12 cellular contexts compared by ENCODE assay signal in genomic region chr4:120443111-120443510, GRCh38.
"Had no signal": no experiment of that assay in that cellular context is flagged by ENCODE, and none has a peak within 500 bp of the region (broad histone marks: within the 10 kb centered on the region; RNA-seq: fewer than 3 reads in every experiment).

No MANE protein-coding gene starts in this region.

- DNase-seq: activated CD4-positive, alpha-beta memory T cell treated with anti-CD3 and anti-CD28 coated beads for 36 hours; activated CD4-positive, CD25-positive, alpha-beta regulatory T cell treated with anti-CD3 and anti-CD28 coated beads, Interleukin-2, amount 50 U/mL, for 72 hours; activated gamma-delta T cell; activated naive CD8-positive, alpha-beta T cell treated with anti-CD3 and anti-CD28 coated beads for 36 hours; activated T-cell treated with anti-CD3 and anti-CD28 coated beads, Interleukin-2, amount 50 U/mL, for 48 hours; central memory CD4-positive, alpha-beta T cell; effector memory CD8-positive, alpha-beta T cell; gastrocnemius medialis; ovary; SW 1271; tibial artery had no signal

- H3K9me3 ChIP-seq: gastrocnemius medialis, ovary, tibial artery had no signal

- H3K27ac ChIP-seq: gastrocnemius medialis, ovary, skin epidermis, tibial artery had no signal

- H3K4me3 ChIP-seq: gastrocnemius medialis, ovary, skin epidermis, tibial artery had no signal

- H3K27me3 ChIP-seq: gastrocnemius medialis, ovary, tibial artery had no signal

- ATAC-seq: effector memory CD8-positive, alpha-beta T cell; gastrocnemius medialis had no signal

- H3K36me3 ChIP-seq: gastrocnemius medialis, ovary, tibial artery had no signal

- H3K4me1 ChIP-seq: gastrocnemius medialis had no signal
